Comparison of ENCODE assay signal across 11 cellular contexts in the genomic region with DNA sequence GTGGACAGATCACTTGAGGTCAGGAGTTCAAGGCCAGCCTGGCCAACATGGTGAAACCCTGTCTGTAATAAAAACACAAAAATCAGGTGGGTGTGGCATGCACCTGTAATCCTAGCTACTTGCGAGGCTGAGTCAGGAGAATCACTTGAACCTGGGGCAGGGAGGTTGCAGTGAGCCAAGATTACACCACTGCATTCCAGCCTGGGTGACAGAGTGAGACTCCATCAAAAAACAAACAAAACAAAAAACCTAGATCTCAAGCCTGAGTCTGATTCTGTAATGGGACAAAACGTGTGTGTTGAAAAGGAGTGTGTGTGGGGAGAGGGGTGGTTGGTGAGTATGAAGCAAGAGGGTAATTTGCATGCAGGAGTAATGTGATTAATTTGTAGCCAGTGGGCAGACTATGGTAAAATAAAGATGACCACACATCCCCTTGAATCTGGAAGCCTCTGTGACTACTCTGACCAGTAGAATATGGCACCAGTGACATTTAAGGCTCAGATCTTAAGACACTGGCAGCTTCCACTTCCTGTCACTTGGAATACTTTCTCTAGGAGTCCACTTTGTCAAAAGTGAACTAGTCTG. TPM values are rescaled to one million over a fixed set of nuclear protein-coding genes. Genes with fewer than 3 reads are reported as not detected.
"Had no signal": no experiment of that assay in that cellular context is flagged by ENCODE, and none has a peak within 500 bp of the region (broad histone marks: within the 10 kb centered on the region; RNA-seq: fewer than 3 reads in every experiment).

No MANE protein-coding gene starts in this region.

- H3K27me3 ChIP-seq: brain microvascular endothelial cell, sigmoid colon, upper lobe of left lung had no signal

- H3K9me3 ChIP-seq: sigmoid colon, upper lobe of left lung had no signal

- H3K4me3 ChIP-seq: sigmoid colon, upper lobe of left lung had no signal

- H3K4me1 ChIP-seq: sigmoid colon had no signal

- H3K27ac ChIP-seq: brain microvascular endothelial cell, sigmoid colon, upper lobe of left lung had no signal

- DNase-seq: activated CD4-positive, alpha-beta memory T cell treated with anti-CD3 and anti-CD28 coated beads for 36 hours; activated CD4-positive, CD25-positive, alpha-beta regulatory T cell treated with anti-CD3 and anti-CD28 coated beads, Interleukin-2, amount 50 U/mL, for 72 hours; activated gamma-delta T cell; activated T-cell treated with anti-CD3 and anti-CD28 coated beads, Interleukin-2, amount 50 U/mL, for 48 hours; brain microvascular endothelial cell; endodermal cell; nephron progenitor cell; sigmoid colon; stimulated activated CD4-positive, alpha-beta T cell treated with anti-CD3 and anti-CD28 coated beads, Interleukin-2, amount 100 ng/mL, for 48 hours; upper lobe of left lung had no signal

- H3K36me3 ChIP-seq: brain microvascular endothelial cell, sigmoid colon, upper lobe of left lung had no signal

RNA-seq across cellular contexts. Expression of a gene that starts 19.9 kb away (rescaled TPM):
- total RNA-seq: dermis microvascular lymphatic vessel endothelial cell had no signal
